ENCODE assay signal across 25 cellular contexts in the genomic region with DNA sequence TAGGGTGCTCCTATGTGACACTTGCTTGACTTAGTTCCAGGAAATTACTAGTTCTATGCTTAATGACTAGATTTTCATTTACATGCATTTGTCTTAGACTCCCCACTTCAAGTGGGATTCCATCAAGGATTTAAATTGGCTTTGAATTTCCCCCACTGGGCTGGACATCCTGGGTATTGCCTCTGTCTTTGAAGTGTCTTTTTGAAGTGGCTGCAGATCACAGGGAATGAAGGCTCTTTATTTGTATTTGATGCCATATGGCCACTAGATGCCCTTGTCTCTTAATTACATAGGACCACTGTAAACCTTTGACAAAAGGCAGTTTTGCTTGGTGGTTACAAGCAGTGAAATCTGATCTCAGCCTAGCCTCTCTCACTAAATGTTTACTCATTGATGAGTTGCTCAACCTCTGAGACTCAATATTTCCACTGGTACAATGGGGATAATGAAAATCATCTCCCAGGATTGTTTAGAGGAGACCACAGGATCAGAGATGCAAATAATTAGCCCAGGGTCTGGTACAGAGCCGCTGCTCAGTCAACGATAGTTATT.
DNase-seq lines count a peak whose midpoint lies in the region; ATAC-seq, FAIRE-seq and TF ChIP-seq lines count a peak whose summit lies in the region.
"Had no signal": no experiment of that assay in that cellular context is flagged by ENCODE, and none has a peak within 500 bp of the region (broad histone marks: within the 10 kb centered on the region; RNA-seq: fewer than 3 reads in every experiment).

No MANE protein-coding gene starts in this region.

- no peak overlapping the region for H3K4me3 ChIP-seq in bronchial epithelial cell (ENCODE audit: low read depth, low read length)
- H3K4me3 ChIP-seq in effector memory CD4-positive, alpha-beta T cell (ENCODE audit: insufficient read depth, low read depth, low read length, poor library complexity, severe bottlenecking) = no peak overlapping the region
- H3K4me3 ChIP-seq: GM12878, HAP-1, heart right ventricle, MG63, SJSA1, spleen had no signal

- no peak overlapping the region for H3K4me3 Mint-ChIP-seq in activated CD4-positive, alpha-beta memory T cell treated with anti-CD3 and anti-CD28 coated beads for 36 hours
- H3K4me3 Mint-ChIP-seq: activated CD8-positive, alpha-beta T cell treated with anti-CD3 and anti-CD28 coated beads, Interleukin-2, amount 10 ng/mL, durations not matched to agents 7 days and 5 days; activated naive CD4-positive, alpha-beta T cell treated with anti-CD3 and anti-CD28 coated beads for 36 hours; activated T-cell treated with anti-CD3 and anti-CD28 coated beads, Interleukin-2, amount 50 U/mL, for 24 hours; immature natural killer cell had no signal

- H3K4me1 Mint-ChIP-seq in activated CD4-positive, alpha-beta memory T cell treated with anti-CD3 and anti-CD28 coated beads for 36 hours (ENCODE audit: low read depth) = peaks cover 6% of the 10 kb centered on the region

- H3K36me3 ChIP-seq in bronchial epithelial cell (ENCODE audit: control insufficient read depth, insufficient read depth, low read length) = no peaks in the 10 kb centered on the region
- H3K36me3 ChIP-seq in effector memory CD4-positive, alpha-beta T cell (ENCODE audit: control insufficient read depth, insufficient read depth, low read length) = no peaks in the 10 kb centered on the region
- H3K36me3 ChIP-seq: HAP-1, heart right ventricle, MG63, neutrophil, SJSA1, spleen had no signal

- no peak overlapping the region for H3K27ac Mint-ChIP-seq in activated CD4-positive, alpha-beta memory T cell treated with anti-CD3 and anti-CD28 coated beads for 36 hours
- H3K27ac Mint-ChIP-seq: activated CD8-positive, alpha-beta T cell treated with anti-CD3 and anti-CD28 coated beads, Interleukin-2, amount 10 ng/mL, durations not matched to agents 7 days and 5 days; activated naive CD4-positive, alpha-beta T cell treated with anti-CD3 and anti-CD28 coated beads for 36 hours; activated T-cell treated with anti-CD3 and anti-CD28 coated beads, Interleukin-2, amount 50 U/mL, for 24 hours had no signal

- H3K27me3 ChIP-seq in bronchial epithelial cell (ENCODE audit: control insufficient read depth, insufficient read depth, low read length) = no peaks in the 10 kb centered on the region
- H3K27me3 ChIP-seq in effector memory CD4-positive, alpha-beta T cell (replicated peaks; ENCODE audit: control insufficient read depth, insufficient read depth, low read length, poor library complexity, severe bottlenecking) = no peaks in the 10 kb centered on the region
- H3K27me3 ChIP-seq: MG63, SJSA1, spleen had no signal

- no peaks in the 10 kb centered on the region for H3K4me1 ChIP-seq in effector memory CD4-positive, alpha-beta T cell (ENCODE audit: control insufficient read depth, insufficient read depth, low read length, poor library complexity, severe bottlenecking)

- TF ChIP-seq CTCF in bronchial epithelial cell (IDR thresholded peaks at IDR 0.05; ENCODE audit: insufficient read depth, low read length, severe bottlenecking) = no peak

- H3K9me3 Mint-ChIP-seq in activated CD4-positive, alpha-beta memory T cell treated with anti-CD3 and anti-CD28 coated beads for 36 hours = no peaks in the 10 kb centered on the region
- H3K9me3 Mint-ChIP-seq: activated naive CD4-positive, alpha-beta T cell treated with anti-CD3 and anti-CD28 coated beads for 36 hours; activated T-cell treated with anti-CD3 and anti-CD28 coated beads, Interleukin-2, amount 50 U/mL, for 24 hours; immature natural killer cell had no signal

- no peak for FAIRE-seq in bronchial epithelial cell (lab: Jason Lieb, UNC)
- FAIRE-seq: astrocyte, GM12878 had no signal

- DNase-seq in NCI-H2107 treated with DMSO at 0.1 percent for 48 hours (lab: John Stamatoyannopoulos, UW; ENCODE audit: unreplicated experiment) (peak; percentile 59), NCI-H2107 (lab: John Stamatoyannopoulos, UW) (no peak), NCI-H1105 (lab: John Stamatoyannopoulos, UW) (peak; percentile 4), NCI-H524 (lab: John Stamatoyannopoulos, UW) (peak; percentile 89 to 95), bronchial epithelial cell (ENCODE audit: low read depth) (peak; percentile 43)
- no peak for DNase-seq in effector memory CD4-positive, alpha-beta T cell
- DNase-seq in activated CD4-positive, alpha-beta memory T cell treated with anti-CD3 and anti-CD28 coated beads for 36 hours = no peak
- DNase-seq: activated CD8-positive, alpha-beta T cell treated with anti-CD3 and anti-CD28 coated beads, Interleukin-2, amount 10 ng/mL, durations not matched to agents 7 days and 5 days; activated naive CD4-positive, alpha-beta T cell treated with anti-CD3 and anti-CD28 coated beads for 36 hours; activated T-cell treated with anti-CD3 and anti-CD28 coated beads, Interleukin-2, amount 50 U/mL, for 24 hours; heart right ventricle; immature natural killer cell; IMR-90; MG63; NCI-H2081 treated with DMSO at 0.1 percent for 48 hours; OCI-M1; spleen; T-helper 2 cell had no signal

- no peak overlapping the region for H3K27ac ChIP-seq in effector memory CD4-positive, alpha-beta T cell (ENCODE audit: insufficient read depth, low read length, poor library complexity, severe bottlenecking)
- H3K27ac ChIP-seq: 22Rv1, heart right ventricle, neutrophil, SJSA1, spleen had no signal

- H3K36me3 Mint-ChIP-seq in activated CD4-positive, alpha-beta memory T cell treated with anti-CD3 and anti-CD28 coated beads for 36 hours = peaks cover 3% of the 10 kb centered on the region
- H3K36me3 Mint-ChIP-seq: immature natural killer cell had no signal

- intact Hi-C loops in activated CD4-positive, alpha-beta memory T cell treated with anti-CD3 and anti-CD28 coated beads for 36 hours (cut with micrococcal nuclease) = no loop called here

- no peaks in the 10 kb centered on the region for H3K27me3 Mint-ChIP-seq in activated CD4-positive, alpha-beta memory T cell treated with anti-CD3 and anti-CD28 coated beads for 36 hours
- H3K27me3 Mint-ChIP-seq: activated T-cell treated with anti-CD3 and anti-CD28 coated beads, Interleukin-2, amount 50 U/mL, for 24 hours had no signal

- no peaks in the 10 kb centered on the region for H3K9me3 ChIP-seq in effector memory CD4-positive, alpha-beta T cell (ENCODE audit: control insufficient read depth, low read length)
- H3K9me3 ChIP-seq: HAP-1, heart right ventricle, MG63, neutrophil, spleen had no signal

- ATAC-seq in HG03097 (IDR thresholded peaks at IDR 0.05; ENCODE audit: low FRiP score, unreplicated experiment) = no peak
- ATAC-seq: activated CD8-positive, alpha-beta T cell treated with anti-CD3 and anti-CD28 coated beads, Interleukin-2, amount 10 ng/mL, durations not matched to agents 7 days and 5 days; GM12878; heart right ventricle had no signal

- CTCF ChIA-PET in activated CD4-positive, alpha-beta memory T cell treated with anti-CD3 and anti-CD28 coated beads for 36 hours (lab: Charles Lee) = no interaction called here

- POLR2A ChIA-PET in activated CD4-positive, alpha-beta memory T cell treated with anti-CD3 and anti-CD28 coated beads for 36 hours (lab: Charles Lee) = no interaction called here

Comparison
In these comparisons a context has a peak if more than half of its experiments do, and no peak if none do; other contexts are left out.
1. DNase-seq: peak in NCI-H2107 treated with DMSO at 0.1 percent for 48 hours (single experiment), NCI-H1105 (single experiment), NCI-H524 (2 of 2) and bronchial epithelial cell (single experiment); none in NCI-H2107 (single experiment), effector memory CD4-positive, alpha-beta T cell (0 of 3) and activated CD4-positive, alpha-beta memory T cell treated with anti-CD3 and anti-CD28 coated beads for 36 hours (single experiment).